ENCODE assay signal across 1 cellular context in genomic region chr5:73233053-73233460, GRCh38.
TF ChIP-seq lines count a peak whose summit lies in the region.

No MANE protein-coding gene starts in this region.

TF ChIP-seq in HepG2, 621 proteins besides CTCF, POLR2A, EP300 and RAD21 (continued from another document):
- TF ChIP-seq, protein P1, sequence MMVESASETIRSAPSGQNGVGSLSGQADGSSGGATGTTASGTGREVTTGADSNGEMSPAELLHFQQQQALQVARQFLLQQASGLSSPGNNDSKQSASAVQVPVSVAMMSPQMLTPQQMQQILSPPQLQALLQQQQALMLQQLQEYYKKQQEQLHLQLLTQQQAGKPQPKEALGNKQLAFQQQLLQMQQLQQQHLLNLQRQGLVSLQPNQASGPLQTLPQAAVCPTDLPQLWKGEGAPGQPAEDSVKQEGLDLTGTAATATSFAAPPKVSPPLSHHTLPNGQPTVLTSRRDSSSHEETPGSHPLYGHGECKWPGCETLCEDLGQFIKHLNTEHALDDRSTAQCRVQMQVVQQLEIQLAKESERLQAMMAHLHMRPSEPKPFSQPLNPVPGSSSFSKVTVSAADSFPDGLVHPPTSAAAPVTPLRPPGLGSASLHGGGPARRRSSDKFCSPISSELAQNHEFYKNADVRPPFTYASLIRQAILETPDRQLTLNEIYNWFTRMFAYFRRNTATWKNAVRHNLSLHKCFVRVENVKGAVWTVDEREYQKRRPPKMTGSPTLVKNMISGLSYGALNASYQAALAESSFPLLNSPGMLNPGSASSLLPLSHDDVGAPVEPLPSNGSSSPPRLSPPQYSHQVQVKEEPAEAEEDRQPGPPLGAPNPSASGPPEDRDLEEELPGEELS (CRISPR knock-in tag; IDR thresholded peaks at IDR 0.05): no peak
- TF ChIP-seq FOXA3 (CRISPR knock-in tag; IDR thresholded peaks at IDR 0.05) (no peak), POLR2AphosphoS5 (IDR thresholded peaks at IDR 0.05; ENCODE audit: low read depth, low read length) (no peak), SMC3 (IDR thresholded peaks at IDR 0.05; ENCODE audit: low read length) (no peak), MXD3 (CRISPR knock-in tag; IDR thresholded peaks at IDR 0.05) (no peak), ZBTB37 (CRISPR knock-in tag; IDR thresholded peaks at IDR 0.05) (no peak), ZNF142 (CRISPR knock-in tag; IDR thresholded peaks at IDR 0.05) (no peak), ARHGAP35 (CRISPR knock-in tag; IDR thresholded peaks at IDR 0.05; ENCODE audit: borderline replicate concordance) (no peak), ZNF263 (CRISPR knock-in tag; IDR thresholded peaks at IDR 0.05) (no peak), ZNF296 (CRISPR knock-in tag; conservative IDR thresholded peaks at IDR 0.05) (no peak), FLYWCH1 (CRISPR knock-in tag; IDR thresholded peaks at IDR 0.05) (no peak)
- TF ChIP-seq, protein P2, sequence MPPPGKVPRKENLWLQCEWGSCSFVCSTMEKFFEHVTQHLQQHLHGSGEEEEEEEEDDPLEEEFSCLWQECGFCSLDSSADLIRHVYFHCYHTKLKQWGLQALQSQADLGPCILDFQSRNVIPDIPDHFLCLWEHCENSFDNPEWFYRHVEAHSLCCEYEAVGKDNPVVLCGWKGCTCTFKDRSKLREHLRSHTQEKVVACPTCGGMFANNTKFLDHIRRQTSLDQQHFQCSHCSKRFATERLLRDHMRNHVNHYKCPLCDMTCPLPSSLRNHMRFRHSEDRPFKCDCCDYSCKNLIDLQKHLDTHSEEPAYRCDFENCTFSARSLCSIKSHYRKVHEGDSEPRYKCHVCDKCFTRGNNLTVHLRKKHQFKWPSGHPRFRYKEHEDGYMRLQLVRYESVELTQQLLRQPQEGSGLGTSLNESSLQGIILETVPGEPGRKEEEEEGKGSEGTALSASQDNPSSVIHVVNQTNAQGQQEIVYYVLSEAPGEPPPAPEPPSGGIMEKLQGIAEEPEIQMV (CRISPR knock-in tag; IDR thresholded peaks at IDR 0.05; ENCODE audit: low read depth): no peak
